In the genomic region with DNA sequence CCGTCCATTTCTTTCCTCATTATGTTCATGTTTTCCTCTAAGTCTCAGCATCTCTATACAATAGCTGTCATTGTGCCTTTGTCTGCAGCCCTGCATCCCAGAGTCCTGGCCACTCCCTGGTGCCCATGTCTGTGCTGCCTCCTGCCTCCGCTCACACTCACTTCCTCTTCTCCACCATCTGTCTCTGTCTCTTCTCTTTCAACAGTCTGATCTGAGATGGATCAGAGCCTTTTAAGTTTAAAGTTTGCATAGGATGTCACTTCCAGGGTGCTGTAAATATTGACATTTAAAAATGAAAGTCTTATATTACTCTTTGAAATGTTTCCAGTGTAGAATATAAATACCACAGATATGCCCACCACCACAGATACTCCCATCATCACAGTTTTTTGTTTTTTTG, we compare ENCODE assay signal across 14 cellular contexts. TPM values are rescaled to one million over a fixed set of nuclear protein-coding genes. Genes with fewer than 3 reads are reported as not detected.
A peak's percentile ranks its signal among the peaks of the same experiment; 100 is the strongest.
DNase-seq lines count a peak whose midpoint lies in the region; ATAC-seq, FAIRE-seq and TF ChIP-seq lines count a peak whose summit lies in the region.
"Had no signal": no experiment of that assay in that cellular context is flagged by ENCODE, and none has a peak within 500 bp of the region (broad histone marks: within the 10 kb centered on the region; RNA-seq: fewer than 3 reads in every experiment).

No MANE protein-coding gene starts in this region.

- WGBS in heart right ventricle, 2 donors: 90 to 93% methylated on average over 2 of the region's 2 CpGs

- no peak overlapping the region for H3K27ac ChIP-seq in heart right ventricle
- H3K27ac ChIP-seq in vagina: no peak overlapping the region
- H3K27ac ChIP-seq: RWPE1 had no signal

- H3K4me1 ChIP-seq in heart right ventricle (peaks cover 0 to 10% (median 0%) of the 10 kb centered on the region in 9 donors), vagina (no peaks in the 10 kb centered on the region)

- DNase-seq in C1 segment of cervical spinal cord (lab: John Stamatoyannopoulos, UW) (peak in 9 of 14 donors; percentile 10 to 44 (median 20)), Kasumi-1 (lab: John Stamatoyannopoulos, UW) (peak; percentile 0 to 9), amygdala (lab: John Stamatoyannopoulos, UW) (peak in 38 of 56 donors; percentile 6 to 79 (median 36)), mesenteric fat pad (ENCODE audit: low spot score) (peak; percentile 43), heart right ventricle (no peak), GM19239 (ENCODE audit: insufficient read length, low spot score) (no peak), vagina (ENCODE audit: extremely low spot score in 2 of 2) (no peak)
- DNase-seq: AML-193; amniotic stem cell; DMS79; NCI-H1092; stimulated activated CD4-positive, alpha-beta T cell treated with anti-CD3 and anti-CD28 coated beads, Interleukin-1b, Interleukin-23, amount 100 ng/mL, for 48 hours had no signal

- no peak for TF ChIP-seq POLR2A in vagina (IDR thresholded peaks at IDR 0.05)

- intact Hi-C loops in heart right ventricle (cut with DNase I) (no loop called here), vagina (cut with DNase I) (no loop called here)

- H3K4me3 ChIP-seq in heart right ventricle (no peak overlapping the region), vagina (no peak overlapping the region)

- FAIRE-seq in GM19239 (lab: Jason Lieb, UNC): no peak

- H3K36me3 ChIP-seq in heart right ventricle (peaks cover 0 to 35% (median 0%) of the 10 kb centered on the region in 9 donors), vagina (no peaks in the 10 kb centered on the region)

- TF ChIP-seq CTCF in heart right ventricle (IDR thresholded peaks at IDR 0.05) (no peak), vagina (IDR thresholded peaks at IDR 0.05) (no peak)

- no peak for ATAC-seq in heart right ventricle
- no peak for ATAC-seq in HG02588 (IDR thresholded peaks at IDR 0.05; ENCODE audit: unreplicated experiment)

- H3K27me3 ChIP-seq in heart right ventricle (no peaks in the 10 kb centered on the region), vagina (no peaks in the 10 kb centered on the region)

- H3K9me3 ChIP-seq in heart right ventricle (no peaks in the 10 kb centered on the region), vagina (no peaks in the 10 kb centered on the region)

RNA-seq across cellular contexts. Expression of a gene that starts 42.7 kb away (rescaled TPM):
- total RNA-seq in mesenteric fat pad (58.8 TPM), heart right ventricle (10 to 100 TPM; 53.6 to 82.2 (median 63.7) TPM), vagina (57.0 TPM)
- 10 to 100 TPM; 43.5 to 76.6 TPM for polyA plus RNA-seq in heart right ventricle

RNA-seq across cellular contexts. Expression of a gene that starts 51.2 kb away (rescaled TPM):
- total RNA-seq in mesenteric fat pad (13.6 TPM), heart right ventricle (10 to 100 TPM in 7 of 10 donors, 1 to 10 TPM in 3; 8.3 to 14.5 (median 11.4) TPM), vagina (13.5 TPM)
- polyA plus RNA-seq in heart right ventricle: 10 to 100 TPM in 1 of 2 donors, 1 to 10 TPM in 1; 8.7 to 13.5 TPM

Comparison
In these comparisons a context has a peak if more than half of its experiments do, and no peak if none do; other contexts are left out.
1. DNase-seq: peak in C1 segment of cervical spinal cord (9 of 14), Kasumi-1 (2 of 2), amygdala (38 of 56) and mesenteric fat pad (single experiment); none in heart right ventricle (0 of 2), GM19239 (single experiment) and vagina (0 of 2).